Comparison of ENCODE assay signal across 1 cellular context in the genomic region with DNA sequence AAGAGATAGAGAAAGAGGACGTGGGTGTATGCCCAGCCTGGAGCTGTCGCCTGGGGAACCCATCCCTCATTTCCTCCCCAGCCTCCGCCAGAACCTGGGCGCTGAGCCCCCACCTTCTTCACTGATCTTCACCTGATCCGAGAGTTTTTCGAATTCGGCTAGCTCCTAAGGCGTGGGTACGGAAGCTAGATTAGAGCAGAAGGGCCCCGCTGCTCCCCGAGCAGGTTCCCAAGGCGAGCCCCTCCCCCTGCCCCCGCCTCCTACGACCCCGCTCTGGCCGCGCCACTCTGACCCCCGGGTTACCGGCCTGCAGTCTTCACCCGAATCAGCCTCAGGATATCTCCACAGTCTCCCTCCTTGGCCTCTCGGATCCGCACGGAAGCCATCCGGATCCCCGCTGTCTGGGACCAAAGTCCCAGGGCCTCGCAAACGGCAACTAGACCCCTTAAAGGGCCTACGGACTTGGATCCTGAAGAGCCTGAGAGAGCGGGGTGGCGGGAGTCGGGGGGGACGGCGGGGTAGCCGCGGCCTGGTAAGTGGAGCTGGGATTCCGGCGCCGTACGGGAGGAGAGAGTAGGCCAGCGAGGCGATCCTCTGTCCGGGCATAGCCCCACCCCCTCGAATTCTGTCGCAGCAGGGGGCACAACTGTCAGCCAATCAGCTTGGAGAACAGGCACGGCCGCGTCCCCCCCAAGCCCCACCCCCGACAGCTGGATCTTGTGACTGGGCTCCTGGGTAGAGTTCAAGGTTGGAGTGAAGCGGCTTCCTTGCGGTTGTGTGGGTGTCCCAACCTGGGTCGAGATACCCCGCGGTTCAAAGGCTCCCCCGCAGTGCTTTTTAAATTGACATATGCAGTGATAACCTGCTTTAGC.
TF ChIP-seq lines count a peak whose summit lies in the region.

A gene (minus strand): TSS at position 572 of the 872 bp plus-strand sequence. CDS start 186 bp downstream, at position 386.

TF ChIP-seq in HepG2, 621 proteins besides CTCF, POLR2A, EP300 and RAD21 (continued from another document and continues in another):
- TF ChIP-seq, protein P1, sequence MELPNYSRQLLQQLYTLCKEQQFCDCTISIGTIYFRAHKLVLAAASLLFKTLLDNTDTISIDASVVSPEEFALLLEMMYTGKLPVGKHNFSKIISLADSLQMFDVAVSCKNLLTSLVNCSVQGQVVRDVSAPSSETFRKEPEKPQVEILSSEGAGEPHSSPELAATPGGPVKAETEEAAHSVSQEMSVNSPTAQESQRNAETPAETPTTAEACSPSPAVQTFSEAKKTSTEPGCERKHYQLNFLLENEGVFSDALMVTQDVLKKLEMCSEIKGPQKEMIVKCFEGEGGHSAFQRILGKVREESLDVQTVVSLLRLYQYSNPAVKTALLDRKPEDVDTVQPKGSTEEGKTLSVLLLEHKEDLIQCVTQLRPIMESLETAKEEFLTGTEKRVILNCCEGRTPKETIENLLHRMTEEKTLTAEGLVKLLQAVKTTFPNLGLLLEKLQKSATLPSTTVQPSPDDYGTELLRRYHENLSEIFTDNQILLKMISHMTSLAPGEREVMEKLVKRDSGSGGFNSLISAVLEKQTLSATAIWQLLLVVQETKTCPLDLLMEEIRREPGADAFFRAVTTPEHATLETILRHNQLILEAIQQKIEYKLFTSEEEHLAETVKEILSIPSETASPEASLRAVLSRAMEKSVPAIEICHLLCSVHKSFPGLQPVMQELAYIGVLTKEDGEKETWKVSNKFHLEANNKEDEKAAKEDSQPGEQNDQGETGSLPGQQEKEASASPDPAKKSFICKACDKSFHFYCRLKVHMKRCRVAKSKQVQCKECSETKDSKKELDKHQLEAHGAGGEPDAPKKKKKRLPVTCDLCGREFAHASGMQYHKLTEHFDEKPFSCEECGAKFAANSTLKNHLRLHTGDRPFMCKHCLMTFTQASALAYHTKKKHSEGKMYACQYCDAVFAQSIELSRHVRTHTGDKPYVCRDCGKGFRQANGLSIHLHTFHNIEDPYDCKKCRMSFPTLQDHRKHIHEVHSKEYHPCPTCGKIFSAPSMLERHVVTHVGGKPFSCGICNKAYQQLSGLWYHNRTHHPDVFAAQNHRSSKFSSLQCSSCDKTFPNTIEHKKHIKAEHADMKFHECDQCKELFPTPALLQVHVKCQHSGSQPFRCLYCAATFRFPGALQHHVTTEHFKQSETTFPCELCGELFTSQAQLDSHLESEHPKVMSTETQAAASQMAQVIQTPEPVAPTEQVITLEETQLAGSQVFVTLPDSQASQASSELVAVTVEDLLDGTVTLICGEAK (IDR thresholded peaks at IDR 0.05), result no peak
- TF ChIP-seq, protein P1 (CRISPR knock-in tag; IDR thresholded peaks at IDR 0.05), result no peak; the same call in 1 of the 2 replicates
- TF ChIP-seq YEATS2 (CRISPR knock-in tag; IDR thresholded peaks at IDR 0.05; ENCODE audit: borderline replicate concordance) (peak; percentile 55; the same call in 1 of the 2 replicates), ZNF75D (CRISPR knock-in tag; IDR thresholded peaks at IDR 0.05; ENCODE audit: borderline replicate concordance) (no peak), ZFP36L1 (CRISPR knock-in tag; IDR thresholded peaks at IDR 0.05) (no peak), ZNF879 (CRISPR knock-in tag; IDR thresholded peaks at IDR 0.05) (no peak), ISX (CRISPR knock-in tag; conservative IDR thresholded peaks at IDR 0.05) (0 out of 2 replicates have a peak, but pooled peaks have one; percentile 34), MED1 (CRISPR knock-in tag; IDR thresholded peaks at IDR 0.05) (peak; percentile 72), ZSCAN20 (CRISPR knock-in tag; IDR thresholded peaks at IDR 0.05; ENCODE audit: borderline replicate concordance) (0 out of 2 replicates have a peak, but pooled peaks have one; percentile 29), RXRA (CRISPR knock-in tag; IDR thresholded peaks at IDR 0.05) (peak; percentile 88)
- TF ChIP-seq, protein P2, sequence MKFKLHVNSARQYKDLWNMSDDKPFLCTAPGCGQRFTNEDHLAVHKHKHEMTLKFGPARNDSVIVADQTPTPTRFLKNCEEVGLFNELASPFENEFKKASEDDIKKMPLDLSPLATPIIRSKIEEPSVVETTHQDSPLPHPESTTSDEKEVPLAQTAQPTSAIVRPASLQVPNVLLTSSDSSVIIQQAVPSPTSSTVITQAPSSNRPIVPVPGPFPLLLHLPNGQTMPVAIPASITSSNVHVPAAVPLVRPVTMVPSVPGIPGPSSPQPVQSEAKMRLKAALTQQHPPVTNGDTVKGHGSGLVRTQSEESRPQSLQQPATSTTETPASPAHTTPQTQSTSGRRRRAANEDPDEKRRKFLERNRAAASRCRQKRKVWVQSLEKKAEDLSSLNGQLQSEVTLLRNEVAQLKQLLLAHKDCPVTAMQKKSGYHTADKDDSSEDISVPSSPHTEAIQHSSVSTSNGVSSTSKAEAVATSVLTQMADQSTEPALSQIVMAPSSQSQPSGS (CRISPR knock-in tag; IDR thresholded peaks at IDR 0.05), result no peak
- TF ChIP-seq, protein P3, sequence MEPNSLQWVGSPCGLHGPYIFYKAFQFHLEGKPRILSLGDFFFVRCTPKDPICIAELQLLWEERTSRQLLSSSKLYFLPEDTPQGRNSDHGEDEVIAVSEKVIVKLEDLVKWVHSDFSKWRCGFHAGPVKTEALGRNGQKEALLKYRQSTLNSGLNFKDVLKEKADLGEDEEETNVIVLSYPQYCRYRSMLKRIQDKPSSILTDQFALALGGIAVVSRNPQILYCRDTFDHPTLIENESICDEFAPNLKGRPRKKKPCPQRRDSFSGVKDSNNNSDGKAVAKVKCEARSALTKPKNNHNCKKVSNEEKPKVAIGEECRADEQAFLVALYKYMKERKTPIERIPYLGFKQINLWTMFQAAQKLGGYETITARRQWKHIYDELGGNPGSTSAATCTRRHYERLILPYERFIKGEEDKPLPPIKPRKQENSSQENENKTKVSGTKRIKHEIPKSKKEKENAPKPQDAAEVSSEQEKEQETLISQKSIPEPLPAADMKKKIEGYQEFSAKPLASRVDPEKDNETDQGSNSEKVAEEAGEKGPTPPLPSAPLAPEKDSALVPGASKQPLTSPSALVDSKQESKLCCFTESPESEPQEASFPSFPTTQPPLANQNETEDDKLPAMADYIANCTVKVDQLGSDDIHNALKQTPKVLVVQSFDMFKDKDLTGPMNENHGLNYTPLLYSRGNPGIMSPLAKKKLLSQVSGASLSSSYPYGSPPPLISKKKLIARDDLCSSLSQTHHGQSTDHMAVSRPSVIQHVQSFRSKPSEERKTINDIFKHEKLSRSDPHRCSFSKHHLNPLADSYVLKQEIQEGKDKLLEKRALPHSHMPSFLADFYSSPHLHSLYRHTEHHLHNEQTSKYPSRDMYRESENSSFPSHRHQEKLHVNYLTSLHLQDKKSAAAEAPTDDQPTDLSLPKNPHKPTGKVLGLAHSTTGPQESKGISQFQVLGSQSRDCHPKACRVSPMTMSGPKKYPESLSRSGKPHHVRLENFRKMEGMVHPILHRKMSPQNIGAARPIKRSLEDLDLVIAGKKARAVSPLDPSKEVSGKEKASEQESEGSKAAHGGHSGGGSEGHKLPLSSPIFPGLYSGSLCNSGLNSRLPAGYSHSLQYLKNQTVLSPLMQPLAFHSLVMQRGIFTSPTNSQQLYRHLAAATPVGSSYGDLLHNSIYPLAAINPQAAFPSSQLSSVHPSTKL (CRISPR knock-in tag; IDR thresholded peaks at IDR 0.05), result peak; percentile 55
- TF ChIP-seq, protein P4, sequence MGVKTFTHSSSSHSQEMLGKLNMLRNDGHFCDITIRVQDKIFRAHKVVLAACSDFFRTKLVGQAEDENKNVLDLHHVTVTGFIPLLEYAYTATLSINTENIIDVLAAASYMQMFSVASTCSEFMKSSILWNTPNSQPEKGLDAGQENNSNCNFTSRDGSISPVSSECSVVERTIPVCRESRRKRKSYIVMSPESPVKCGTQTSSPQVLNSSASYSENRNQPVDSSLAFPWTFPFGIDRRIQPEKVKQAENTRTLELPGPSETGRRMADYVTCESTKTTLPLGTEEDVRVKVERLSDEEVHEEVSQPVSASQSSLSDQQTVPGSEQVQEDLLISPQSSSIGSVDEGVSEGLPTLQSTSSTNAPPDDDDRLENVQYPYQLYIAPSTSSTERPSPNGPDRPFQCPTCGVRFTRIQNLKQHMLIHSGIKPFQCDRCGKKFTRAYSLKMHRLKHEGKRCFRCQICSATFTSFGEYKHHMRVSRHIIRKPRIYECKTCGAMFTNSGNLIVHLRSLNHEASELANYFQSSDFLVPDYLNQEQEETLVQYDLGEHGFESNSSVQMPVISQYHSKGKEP (CRISPR knock-in tag; IDR thresholded peaks at IDR 0.05), result 0 out of 2 replicates have a peak, but pooled peaks have one; percentile 24
- TF ChIP-seq, protein P5, sequence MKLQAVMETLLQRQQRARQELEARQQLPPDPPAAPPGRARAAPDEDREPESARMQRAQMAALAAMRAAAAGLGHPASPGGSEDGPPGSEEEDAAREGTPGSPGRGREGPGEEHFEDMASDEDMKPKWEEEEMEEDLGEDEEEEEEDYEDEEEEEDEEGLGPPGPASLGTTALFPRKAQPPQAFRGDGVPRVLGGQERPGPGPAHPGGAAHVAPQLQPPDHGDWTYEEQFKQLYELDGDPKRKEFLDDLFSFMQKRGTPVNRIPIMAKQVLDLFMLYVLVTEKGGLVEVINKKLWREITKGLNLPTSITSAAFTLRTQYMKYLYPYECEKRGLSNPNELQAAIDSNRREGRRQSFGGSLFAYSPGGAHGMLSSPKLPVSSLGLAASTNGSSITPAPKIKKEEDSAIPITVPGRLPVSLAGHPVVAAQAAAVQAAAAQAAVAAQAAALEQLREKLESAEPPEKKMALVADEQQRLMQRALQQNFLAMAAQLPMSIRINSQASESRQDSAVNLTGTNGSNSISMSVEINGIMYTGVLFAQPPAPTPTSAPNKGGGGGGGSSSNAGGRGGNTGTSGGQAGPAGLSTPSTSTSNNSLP (IDR thresholded peaks at IDR 0.05; ENCODE audit: low read depth, low read length), result no peak; the same call in 1 of the 2 replicates
- TF ChIP-seq, protein P6, sequence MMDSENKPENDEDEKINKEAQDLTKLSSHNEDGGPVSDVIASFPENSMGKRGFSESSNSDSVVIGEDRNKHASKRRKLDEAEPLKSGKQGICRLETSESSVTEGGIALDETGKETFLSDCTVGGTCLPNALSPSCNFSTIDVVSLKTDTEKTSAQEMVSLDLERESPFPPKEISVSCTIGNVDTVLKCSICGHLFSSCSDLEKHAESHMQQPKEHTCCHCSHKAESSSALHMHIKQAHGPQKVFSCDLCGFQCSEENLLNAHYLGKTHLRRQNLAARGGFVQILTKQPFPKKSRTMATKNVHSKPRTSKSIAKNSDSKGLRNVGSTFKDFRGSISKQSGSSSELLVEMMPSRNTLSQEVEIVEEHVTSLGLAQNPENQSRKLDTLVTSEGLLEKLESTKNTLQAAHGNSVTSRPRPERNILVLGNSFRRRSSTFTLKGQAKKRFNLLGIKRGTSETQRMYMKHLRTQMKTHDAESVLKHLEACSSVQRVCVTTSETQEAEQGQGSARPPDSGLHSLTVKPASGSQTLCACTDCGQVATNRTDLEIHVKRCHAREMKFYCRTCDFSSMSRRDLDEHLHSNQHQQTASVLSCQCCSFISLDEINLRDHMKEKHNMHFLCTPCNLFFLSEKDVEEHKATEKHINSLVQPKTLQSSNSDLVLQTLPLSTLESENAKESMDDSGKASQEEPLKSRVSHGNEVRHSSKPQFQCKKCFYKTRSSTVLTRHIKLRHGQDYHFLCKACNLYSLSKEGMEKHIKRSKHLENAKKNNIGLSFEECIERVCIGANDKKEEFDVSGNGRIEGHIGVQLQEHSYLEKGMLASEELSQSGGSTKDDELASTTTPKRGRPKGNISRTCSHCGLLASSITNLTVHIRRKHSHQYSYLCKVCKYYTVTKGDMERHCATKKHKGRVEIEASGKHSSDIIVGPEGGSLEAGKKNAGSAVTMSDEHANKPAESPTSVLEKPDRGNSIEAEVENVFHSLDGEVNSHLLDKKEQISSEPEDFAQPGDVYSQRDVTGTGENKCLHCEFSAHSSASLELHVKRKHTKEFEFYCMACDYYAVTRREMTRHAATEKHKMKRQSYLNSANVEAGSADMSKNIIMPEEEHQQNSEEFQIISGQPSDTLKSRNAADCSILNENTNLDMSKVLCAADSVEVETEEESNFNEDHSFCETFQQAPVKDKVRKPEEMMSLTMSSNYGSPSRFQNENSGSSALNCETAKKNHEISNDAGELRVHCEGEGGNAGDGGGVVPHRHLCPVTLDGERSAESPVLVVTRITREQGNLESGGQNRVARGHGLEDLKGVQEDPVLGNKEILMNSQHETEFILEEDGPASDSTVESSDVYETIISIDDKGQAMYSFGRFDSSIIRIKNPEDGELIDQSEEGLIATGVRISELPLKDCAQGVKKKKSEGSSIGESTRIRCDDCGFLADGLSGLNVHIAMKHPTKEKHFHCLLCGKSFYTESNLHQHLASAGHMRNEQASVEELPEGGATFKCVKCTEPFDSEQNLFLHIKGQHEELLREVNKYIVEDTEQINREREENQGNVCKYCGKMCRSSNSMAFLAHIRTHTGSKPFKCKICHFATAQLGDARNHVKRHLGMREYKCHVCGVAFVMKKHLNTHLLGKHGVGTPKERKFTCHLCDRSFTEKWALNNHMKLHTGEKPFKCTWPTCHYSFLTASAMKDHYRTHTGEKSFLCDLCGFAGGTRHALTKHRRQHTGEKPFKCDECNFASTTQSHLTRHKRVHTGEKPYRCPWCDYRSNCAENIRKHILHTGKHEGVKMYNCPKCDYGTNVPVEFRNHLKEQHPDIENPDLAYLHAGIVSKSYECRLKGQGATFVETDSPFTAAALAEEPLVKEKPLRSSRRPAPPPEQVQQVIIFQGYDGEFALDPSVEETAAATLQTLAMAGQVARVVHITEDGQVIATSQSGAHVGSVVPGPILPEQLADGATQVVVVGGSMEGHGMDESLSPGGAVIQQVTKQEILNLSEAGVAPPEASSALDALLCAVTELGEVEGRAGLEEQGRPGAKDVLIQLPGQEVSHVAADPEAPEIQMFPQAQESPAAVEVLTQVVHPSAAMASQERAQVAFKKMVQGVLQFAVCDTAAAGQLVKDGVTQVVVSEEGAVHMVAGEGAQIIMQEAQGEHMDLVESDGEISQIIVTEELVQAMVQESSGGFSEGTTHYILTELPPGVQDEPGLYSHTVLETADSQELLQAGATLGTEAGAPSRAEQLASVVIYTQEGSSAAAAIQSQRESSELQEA (CRISPR knock-in tag; IDR thresholded peaks at IDR 0.05; ENCODE audit: not compliant biosample characterization), result no peak
